1 cellular context compared by ENCODE assay signal in genomic region chr17:10117581-10118001, GRCh38.
TF ChIP-seq lines count a peak whose summit lies in the region.

No MANE protein-coding gene starts in this region.

TF ChIP-seq in GM23338, 12 proteins besides CTCF, POLR2A, EP300 and RAD21 (continued from another document):
- TF ChIP-seq REST (IDR thresholded peaks at IDR 0.05; ENCODE audit: unreplicated experiment) (no peak), ZNF114 (CRISPR knock-in tag; IDR thresholded peaks at IDR 0.05) (no peak), EZH2phosphoT487 (IDR thresholded peaks at IDR 0.05; ENCODE audit: unreplicated experiment) (no peak), CREB1 (CRISPR knock-in tag; IDR thresholded peaks at IDR 0.05; ENCODE audit: low read depth) (no peak), EZH2 (IDR thresholded peaks at IDR 0.05; ENCODE audit: low read depth, unreplicated experiment) (no peak), ZNF331 (CRISPR knock-in tag; IDR thresholded peaks at IDR 0.05; ENCODE audit: low read depth) (no peak)
